ENCODE assay signal across 23 cellular contexts in genomic region chr20:16360668-16361067, GRCh38.
"Had no signal": no experiment of that assay in that cellular context is flagged by ENCODE, and none has a peak within 500 bp of the region (broad histone marks: within the 10 kb centered on the region; RNA-seq: fewer than 3 reads in every experiment).

No MANE protein-coding gene starts in this region.

- H3K27ac Mint-ChIP-seq: endodermal cell; mesothelial cell of epicardium; naive thymus-derived CD4-positive, alpha-beta T cell; nephron; neural progenitor cell; stimulated activated memory B cell treated with anti-CD40 and anti-IgM and Interleukin-4, amounts not matched to agents 10 μg/mL and 1 μg/mL and 100 μg/mL, for 72 hours had no signal

- H3K36me3 Mint-ChIP-seq: neural progenitor cell had no signal

- H3K9me3 Mint-ChIP-seq: endodermal cell; nephron; neural progenitor cell; stimulated activated memory B cell treated with anti-CD40 and anti-IgM and Interleukin-4, amounts not matched to agents 10 μg/mL and 1 μg/mL and 100 μg/mL, for 72 hours had no signal

- H3K36me3 ChIP-seq: neural progenitor cell, prostate gland, transverse colon, upper lobe of right lung, uterus had no signal

- H3K4me1 Mint-ChIP-seq: endodermal cell; naive thymus-derived CD4-positive, alpha-beta T cell; neural progenitor cell; stimulated activated memory B cell treated with anti-CD40 and anti-IgM and Interleukin-4, amounts not matched to agents 10 μg/mL and 1 μg/mL and 100 μg/mL, for 72 hours had no signal

- H3K9me3 ChIP-seq: gastroesophageal sphincter, heart left ventricle, prostate gland, right atrium auricular region, transverse colon, upper lobe of right lung, uterus had no signal

- FAIRE-seq: islet of Langerhans had no signal

- H3K27me3 ChIP-seq: gastroesophageal sphincter, heart left ventricle, neural progenitor cell, right atrium auricular region, transverse colon, upper lobe of right lung, uterus had no signal

- H3K4me3 Mint-ChIP-seq: endodermal cell; mesothelial cell of epicardium; naive thymus-derived CD4-positive, alpha-beta T cell; nephron; neural progenitor cell; stimulated activated memory B cell treated with anti-CD40 and anti-IgM and Interleukin-4, amounts not matched to agents 10 μg/mL and 1 μg/mL and 100 μg/mL, for 72 hours had no signal

- H3K4me3 ChIP-seq: gastroesophageal sphincter, heart left ventricle, neural progenitor cell, prostate gland, right atrium auricular region, transverse colon, upper lobe of right lung, uterus had no signal

- H3K27ac ChIP-seq: epithelial cell of prostate, gastroesophageal sphincter, heart left ventricle, neural progenitor cell, parathyroid adenoma, prostate gland, right atrium auricular region, transverse colon, upper lobe of right lung, uterus had no signal

- H3K27me3 Mint-ChIP-seq: naive thymus-derived CD4-positive, alpha-beta T cell; stimulated activated memory B cell treated with anti-CD40 and anti-IgM and Interleukin-4, amounts not matched to agents 10 μg/mL and 1 μg/mL and 100 μg/mL, for 72 hours had no signal

- H3K4me1 ChIP-seq: gastroesophageal sphincter, heart left ventricle, neural progenitor cell, parathyroid adenoma, prostate gland, right atrium auricular region, upper lobe of right lung, uterus had no signal

- DNase-seq: effector CD8-positive, alpha-beta T cell; endodermal cell; foreskin fibroblast; heart left ventricle; hippocampal formation; mesenchymal stem cell; naive thymus-derived CD4-positive, alpha-beta T cell; stimulated activated CD4-positive, alpha-beta T cell treated with anti-CD3 and anti-CD28 coated beads, Interleukin-4, amount 100 ng/mL, for 4 hours; stimulated activated naive CD8-positive, alpha-beta T cell treated with anti-CD3 and anti-CD28 coated beads, Interleukin-15, Interleukin-2, amounts not matched to agents 100 U/mL and 50 U/mL, for 24 hours; substantia nigra; transverse colon; upper lobe of right lung; uterus had no signal
